ENCODE assay signal across 23 cellular contexts in the genomic region with DNA sequence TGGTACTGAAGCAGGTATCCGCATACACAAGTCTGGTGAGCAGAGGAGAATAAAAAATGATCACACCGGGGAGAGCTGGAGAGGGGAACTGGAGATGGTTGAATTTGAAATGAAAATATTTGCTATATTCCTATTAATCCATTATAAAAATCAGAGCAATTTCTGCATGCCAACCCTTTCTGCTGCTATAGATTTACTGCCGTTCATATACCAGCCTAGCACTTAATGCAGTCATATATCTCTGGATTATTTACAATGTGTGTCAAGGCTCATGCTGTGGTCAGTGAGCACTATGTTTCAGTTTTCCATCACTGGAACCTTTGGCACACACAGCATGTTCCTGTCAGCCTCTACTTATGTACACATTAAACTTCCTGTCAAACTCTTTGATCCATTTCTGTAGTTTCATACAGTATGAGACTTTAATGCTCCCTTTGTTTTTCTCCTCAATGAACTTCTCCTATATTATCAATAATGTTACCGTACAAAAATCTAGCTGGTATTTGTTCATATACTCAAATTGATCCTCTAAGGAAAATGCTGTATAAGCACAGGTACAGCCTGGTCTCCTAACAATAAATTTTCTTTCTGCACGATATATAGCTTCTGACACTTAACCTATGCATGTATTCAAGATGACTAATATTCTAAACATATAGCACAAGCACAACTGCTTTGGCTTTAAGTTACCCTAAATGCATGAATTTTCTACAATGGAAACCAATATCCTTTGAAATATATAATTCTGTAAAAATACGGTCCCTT. TPM values are rescaled to one million over a fixed set of nuclear protein-coding genes. Genes with fewer than 3 reads are reported as not detected.
DNase-seq lines count a peak whose midpoint lies in the region; ATAC-seq and TF ChIP-seq lines count a peak whose summit lies in the region.
"Had no signal": no experiment of that assay in that cellular context is flagged by ENCODE, and none has a peak within 500 bp of the region (broad histone marks: within the 10 kb centered on the region; RNA-seq: fewer than 3 reads in every experiment).

No MANE protein-coding gene starts in this region.

- peaks cover 0 to 9% (median 3%) of the 10 kb centered on the region in 4 donors for H3K4me1 ChIP-seq in right lobe of liver
- H3K4me1 ChIP-seq: breast epithelium, right atrium auricular region had no signal

- WGBS in right lobe of liver (ENCODE audit: insufficient coverage, low coverage, low lambda C conversion rate, missing lambda C conversion rate), result 81% methylated on average over 6 of the region's 6 CpGs

- H3K27ac ChIP-seq in brain microvascular endothelial cell (no peak overlapping the region), right lobe of liver (no peak overlapping the region)
- H3K27ac ChIP-seq: breast epithelium, right atrium auricular region had no signal

- H3K36me3 ChIP-seq in brain microvascular endothelial cell (replicated peaks) (no peaks in the 10 kb centered on the region), right lobe of liver (no peaks in the 10 kb centered on the region)
- H3K36me3 ChIP-seq: breast epithelium, right atrium auricular region had no signal

- no peaks in the 10 kb centered on the region for H3K9me3 ChIP-seq in right lobe of liver
- H3K9me3 ChIP-seq: breast epithelium, right atrium auricular region had no signal

- intact Hi-C loops in right lobe of liver (cut with DNase I), result no loop called here

- TF ChIP-seq POLR2A in right lobe of liver (IDR thresholded peaks at IDR 0.05), result no peak

- in situ Hi-C loops in brain microvascular endothelial cell (cut with HindIII; ENCODE audit: low pct_ligation_motif_present, low sequenced_read_pairs), result no loop called here

- no peaks in the 10 kb centered on the region for H3K27me3 ChIP-seq in brain microvascular endothelial cell (replicated peaks)
- no peaks in the 10 kb centered on the region for H3K27me3 ChIP-seq in right lobe of liver
- H3K27me3 ChIP-seq: breast epithelium, right atrium auricular region had no signal

- TF ChIP-seq CTCF in brain microvascular endothelial cell (IDR thresholded peaks at IDR 0.05; ENCODE audit: low read depth, low read length, missing control alignments) (no peak), right lobe of liver (IDR thresholded peaks at IDR 0.05) (no peak)

- H3K4me3 ChIP-seq in brain microvascular endothelial cell (ENCODE audit: low read depth, low read length) (no peak overlapping the region), right lobe of liver (no peak overlapping the region)
- H3K4me3 ChIP-seq: breast epithelium, right atrium auricular region had no signal

- peak; percentile 64 for DNase-seq in DMS53 (lab: John Stamatoyannopoulos, UW)
- DNase-seq in NCI-H1417 (lab: John Stamatoyannopoulos, UW), result peak in 2 of 3 experiments; percentile 53 to 84
- peak; percentile 16 for DNase-seq in brain microvascular endothelial cell
- no peak for DNase-seq in right lobe of liver
- no peak for DNase-seq in hepatic stellate cell (ENCODE audit: low spot score)
- no peak for DNase-seq in NCI-H1436 (lab: John Stamatoyannopoulos, UW)
- no peak for DNase-seq in T-helper 2 cell
- DNase-seq: ACHN; activated CD4-positive, alpha-beta T cell treated with anti-CD3 and anti-CD28 coated beads for 4 hours; C1 segment of cervical spinal cord; erythroblast; hypothalamus; islet precursor cell; mammary epithelial cell; naive B cell; NCI-H1048; NCI-H2107; NCI-H524; stimulated activated CD4-positive, alpha-beta T cell treated with anti-CD3 and anti-CD28 coated beads, Interleukin-15, amount 100 ng/mL, for 24 hours; SW 1271 had no signal

- ATAC-seq in right lobe of liver (peak in 3 of 4 donors; percentile 57 to 85 (median 61)), HG03108 (IDR thresholded peaks at IDR 0.05; ENCODE audit: unreplicated experiment) (no peak)

RNA-seq across cellular contexts. Expression of gene FANCL, which starts 36.7 kb away (rescaled TPM):
- total RNA-seq in right lobe of liver, result 10 to 100 TPM in 5 of 6 experiments, 1 to 10 TPM in 1; 6.8 to 22.3 (median 15.3) TPM

Comparison
In these comparisons a context has a peak if more than half of its experiments do, and no peak if none do; other contexts are left out.
1. DNase-seq: peak in DMS53 (single experiment), NCI-H1417 (2 of 3) and brain microvascular endothelial cell (single experiment); none in right lobe of liver (0 of 3), hepatic stellate cell (single experiment), NCI-H1436 (single experiment) and T-helper 2 cell (0 of 5).